Comparison of ENCODE assay signal across 12 cellular contexts in genomic region chr12:53749986-53750811, GRCh38.
A peak's percentile ranks its signal among the peaks of the same experiment; 100 is the strongest.
DNase-seq lines count a peak whose midpoint lies in the region; ATAC-seq and TF ChIP-seq lines count a peak whose summit lies in the region.
"Had no signal": no experiment of that assay in that cellular context is flagged by ENCODE, and none has a peak within 500 bp of the region (broad histone marks: within the 10 kb centered on the region; RNA-seq: fewer than 3 reads in every experiment).

No MANE protein-coding gene starts in this region.

- no peak for ATAC-seq in stimulated activated effector memory CD8-positive, alpha-beta T cell treated with anti-CD3 and anti-CD28 coated beads, Interleukin-12 subunit alpha, Interleukin-12 subunit beta, amount 100 ng/mL, for 72 hours
- ATAC-seq in GM18870 (IDR thresholded peaks at IDR 0.05; ENCODE audit: unreplicated experiment), result no peak

- H3K4me1 ChIP-seq in BLaER1 (peaks cover 44% of the 10 kb centered on the region), iPS-20b (ENCODE audit: insufficient read depth, low read length) (peaks cover 14% of the 10 kb centered on the region)

- no peak for DNase-seq in NCI-H82 treated with DMSO at 0.1 percent for 48 hours (lab: John Stamatoyannopoulos, UW; ENCODE audit: unreplicated experiment)
- DNase-seq in stimulated activated effector memory CD8-positive, alpha-beta T cell treated with anti-CD3 and anti-CD28 coated beads, Interleukin-12 subunit alpha, Interleukin-12 subunit beta, amount 100 ng/mL, for 72 hours (ENCODE audit: low spot score in 2 of 2), result no peak
- no peak for DNase-seq in NCI-H446 treated with DMSO at 0.1 percent for 48 hours (lab: John Stamatoyannopoulos, UW)
- DNase-seq: COR-L47, SIG-M5 had no signal

- peak overlapping the region; percentile 67 for H3K4me3 ChIP-seq in BLaER1
- peak overlapping the region; percentile 55 for H3K4me3 ChIP-seq in GM12875 (ENCODE audit: low read depth, low read length)
- H3K4me3 ChIP-seq in SU-DHL-6 (ENCODE audit: insufficient read depth, low read length, poor library complexity, severe bottlenecking), result no peak overlapping the region
- peak overlapping the region; percentile 71; the same call in 1 of the 2 replicates for H3K4me3 ChIP-seq in iPS-20b (ENCODE audit: low read length)

- H3K27me3 ChIP-seq in BLaER1 (peaks cover 98% of the 10 kb centered on the region), SU-DHL-6 (ENCODE audit: low read length) (no peaks in the 10 kb centered on the region), iPS-20b (ENCODE audit: insufficient read depth, low read length) (peaks cover 98% of the 10 kb centered on the region)

- H3K9me3 ChIP-seq in BLaER1 (no peaks in the 10 kb centered on the region), SU-DHL-6 (ENCODE audit: insufficient read depth, low read length) (no peaks in the 10 kb centered on the region), iPS-20b (ENCODE audit: insufficient read depth, low read depth, low read length) (no peaks in the 10 kb centered on the region)

- H3F3A ChIP-seq in SU-DHL-6 (ENCODE audit: insufficient read depth), result peaks cover 35% of the 10 kb centered on the region

- no peak overlapping the region for H3K27ac Mint-ChIP-seq in stimulated activated effector memory CD8-positive, alpha-beta T cell treated with anti-CD3 and anti-CD28 coated beads, Interleukin-12 subunit alpha, Interleukin-12 subunit beta, amount 100 ng/mL, for 72 hours
- H3K27ac Mint-ChIP-seq: activated B cell treated with CpG ODN at 0.5 μM for 24 hours, nephron had no signal

- H3K4me2 ChIP-seq in BLaER1 (peak overlapping the region; percentile 96), SU-DHL-6 (ENCODE audit: low read depth, low read length, poor library complexity, severe bottlenecking) (peak overlapping the region; percentile 65)

- H3K27ac ChIP-seq in BLaER1 (no peak overlapping the region), SU-DHL-6 (ENCODE audit: low read depth, low read length) (peak overlapping the region; percentile 87), iPS-20b (ENCODE audit: low read length) (no peak overlapping the region)

- H3K4me3 Mint-ChIP-seq in stimulated activated effector memory CD8-positive, alpha-beta T cell treated with anti-CD3 and anti-CD28 coated beads, Interleukin-12 subunit alpha, Interleukin-12 subunit beta, amount 100 ng/mL, for 72 hours, result no peak overlapping the region
- H3K4me3 Mint-ChIP-seq: activated B cell treated with CpG ODN at 0.5 μM for 24 hours, nephron had no signal

- H3K36me3 Mint-ChIP-seq in stimulated activated effector memory CD8-positive, alpha-beta T cell treated with anti-CD3 and anti-CD28 coated beads, Interleukin-12 subunit alpha, Interleukin-12 subunit beta, amount 100 ng/mL, for 72 hours, result no peaks in the 10 kb centered on the region

- H3K79me2 ChIP-seq in SU-DHL-6 (ENCODE audit: insufficient read depth, low read length), result no peaks in the 10 kb centered on the region

- TF ChIP-seq CTCF in GM12875 (IDR thresholded peaks at IDR 0.05; ENCODE audit: borderline replicate concordance, insufficient read depth, low read depth, low read length) (no peak), SU-DHL-6 (IDR thresholded peaks at IDR 0.05; ENCODE audit: insufficient read depth, low read length, poor library complexity, severe bottlenecking) (no peak)

- 0 out of 2 replicates have a peak overlapping the region, but pooled peaks have one; percentile 63 for H3K9ac ChIP-seq in BLaER1
- H3K9ac ChIP-seq in SU-DHL-6 (ENCODE audit: low read length), result peak overlapping the region; percentile 52; the same call in 1 of the 2 replicates
- no peak overlapping the region for H3K9ac ChIP-seq in iPS-20b (ENCODE audit: low read depth, low read length)

- peaks cover 11% of the 10 kb centered on the region for H3K4me1 Mint-ChIP-seq in stimulated activated effector memory CD8-positive, alpha-beta T cell treated with anti-CD3 and anti-CD28 coated beads, Interleukin-12 subunit alpha, Interleukin-12 subunit beta, amount 100 ng/mL, for 72 hours

- H4K20me1 ChIP-seq in BLaER1, result peaks cover 21% of the 10 kb centered on the region; the same call in 1 of the 2 replicates
- H4K20me1 ChIP-seq in SU-DHL-6 (ENCODE audit: low read depth, low read length), result no peaks in the 10 kb centered on the region

- no peaks in the 10 kb centered on the region for H3K9me2 ChIP-seq in SU-DHL-6 (replicated peaks; ENCODE audit: insufficient read depth, low read length)

- H3K9me3 Mint-ChIP-seq in stimulated activated effector memory CD8-positive, alpha-beta T cell treated with anti-CD3 and anti-CD28 coated beads, Interleukin-12 subunit alpha, Interleukin-12 subunit beta, amount 100 ng/mL, for 72 hours, result no peaks in the 10 kb centered on the region
- H3K9me3 Mint-ChIP-seq: activated B cell treated with CpG ODN at 0.5 μM for 24 hours, nephron had no signal

- no peaks in the 10 kb centered on the region for H3K36me3 ChIP-seq in BLaER1
- no peaks in the 10 kb centered on the region for H3K36me3 ChIP-seq in SU-DHL-6 (ENCODE audit: low read length)
- H3K36me3 ChIP-seq in iPS-20b (ENCODE audit: insufficient read depth, low read depth, low read length), result no peaks in the 10 kb centered on the region

- H2AFZ ChIP-seq in SU-DHL-6 (ENCODE audit: low read depth, low read length, severe bottlenecking), result peak overlapping the region; percentile 69
